17 cellular contexts compared by ENCODE assay signal in the genomic region with DNA sequence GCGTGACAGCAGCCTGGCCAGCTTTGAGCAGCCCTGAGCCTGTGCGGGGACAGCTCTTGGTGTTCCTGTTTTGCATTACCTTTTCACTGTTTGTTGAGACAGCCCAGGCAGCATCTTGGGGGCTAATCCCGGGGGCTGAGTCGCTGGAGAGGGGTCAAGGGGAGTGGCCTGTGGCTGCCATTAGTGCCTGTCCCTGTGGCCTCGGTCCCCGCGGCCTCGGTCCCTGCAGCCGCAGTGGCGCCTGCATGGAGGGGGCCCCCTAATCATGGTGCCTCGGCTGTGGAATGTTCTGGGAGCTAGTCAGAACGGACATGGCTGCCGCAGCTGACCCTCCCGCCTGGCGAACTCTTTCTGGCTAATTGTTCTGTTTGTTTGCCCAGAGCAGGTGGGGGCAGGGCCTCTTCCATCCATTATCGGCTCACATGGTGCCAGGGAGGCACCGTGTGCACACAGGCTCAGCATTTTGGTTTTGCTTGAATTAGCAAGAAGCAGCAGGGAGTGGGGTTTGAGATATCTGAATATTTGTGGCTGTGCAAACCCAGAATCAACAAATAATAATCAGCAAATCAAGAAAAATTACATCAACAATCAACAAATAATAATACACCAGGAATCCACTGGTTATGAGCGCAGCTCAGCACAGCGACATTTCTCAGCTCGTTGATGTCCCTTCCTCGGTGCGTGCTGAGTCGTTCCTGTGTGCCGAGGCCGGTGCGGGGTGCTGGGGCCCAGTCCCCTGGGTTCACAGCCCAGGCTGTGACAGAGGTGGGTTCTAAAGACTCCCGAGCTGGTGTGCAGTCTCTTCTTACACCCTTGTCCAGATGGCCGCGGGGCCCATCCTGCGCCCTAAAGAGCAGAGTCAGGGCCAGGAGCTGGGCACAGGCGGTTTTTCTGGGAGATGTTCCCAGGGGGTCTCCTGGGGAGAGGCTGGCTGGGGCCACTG. TPM values are rescaled to one million over a fixed set of nuclear protein-coding genes. Genes with fewer than 3 reads are reported as not detected.
DNase-seq lines count a peak whose midpoint lies in the region; ATAC-seq, FAIRE-seq and TF ChIP-seq lines count a peak whose summit lies in the region.
"Had no signal": no experiment of that assay in that cellular context is flagged by ENCODE, and none has a peak within 500 bp of the region (broad histone marks: within the 10 kb centered on the region; RNA-seq: fewer than 3 reads in every experiment).

No MANE protein-coding gene starts in this region.

- no peaks in the 10 kb centered on the region for H3K79me2 ChIP-seq in H1 (ENCODE audit: control insufficient read depth in 1 of 2, insufficient read depth in 2 of 2, low read length in 2 of 2)

- H2AFZ ChIP-seq in H1 (ENCODE audit: low read length): no peak overlapping the region

- peak; percentile 76 for DNase-seq in COLO668 (lab: John Stamatoyannopoulos, UW; ENCODE audit: unreplicated experiment)
- DNase-seq in NCI-H1092 (lab: John Stamatoyannopoulos, UW): peak; percentile 76
- DNase-seq in NCI-H524 (lab: John Stamatoyannopoulos, UW): peak; percentile 52 to 89
- no peak for DNase-seq in H1 (ENCODE audit: low read depth in 1 of 2, low spot score in 2 of 2)
- no peak for DNase-seq in spleen
- no peak for DNase-seq in putamen (ENCODE audit: low spot score)
- no peak for DNase-seq in GDM1 (lab: John Stamatoyannopoulos, UW)
- DNase-seq in activated T-cell treated with anti-CD3 and anti-CD28 coated beads, Interleukin-2, amount 50 U/mL, for 4 hours: no peak
- DNase-seq: activated CD4-positive, alpha-beta T cell treated with anti-CD3 and anti-CD28 coated beads, Interleukin-2, amount 50 U/mL, for 4 hours; activated T-cell treated with anti-CD3 and anti-CD28 coated beads, Interleukin-2, amount 50 U/mL, for 72 hours; cerebellar nuclear complex; mammary epithelial cell; SK-N-SH; stimulated activated CD4-positive, alpha-beta T cell treated with anti-CD3 and anti-CD28 coated beads, Interleukin-4, amount 100 ng/mL, for 24 hours; thyroid gland had no signal

- H3K4me1 ChIP-seq in H1 (replicated peaks in 1 of 4; ENCODE audit: control insufficient read depth in 3 of 4, insufficient read depth in 4 of 4, low read length in 3 of 4) (peaks cover 0 to 9% (median 2%) of the 10 kb centered on the region in 4 experiments; a peak in 5 of 7 replicates), spleen (peaks cover 0 to 12% (median 2%) of the 10 kb centered on the region in 6 donors)
- H3K4me1 ChIP-seq: thyroid gland had no signal

- H2BK12ac ChIP-seq in H1 (ENCODE audit: low read depth, low read length): peak overlapping the region; percentile 50; the same call in 1 of the 2 replicates

- H2BK15ac ChIP-seq in H1 (ENCODE audit: low read length): no peak overlapping the region

- H3K56ac ChIP-seq in H1 (replicated peaks; ENCODE audit: insufficient read length, low read depth, low read length): no peak overlapping the region

- H2BK120ac ChIP-seq in H1 (replicated peaks; ENCODE audit: low read depth, low read length): no peak overlapping the region

- no peaks in the 10 kb centered on the region for H3K9me3 ChIP-seq in H1 (ENCODE audit: insufficient read depth in 2 of 2, low read depth in 1 of 2, low read length in 1 of 2)
- H3K9me3 ChIP-seq in spleen: no peaks in the 10 kb centered on the region
- H3K9me3 ChIP-seq: SK-N-SH, thyroid gland had no signal

- H3K4ac ChIP-seq in H1 (replicated peaks; ENCODE audit: insufficient read length, low read depth, low read length): no peak overlapping the region

- no peak overlapping the region for H3K4me3 ChIP-seq in H1 (ENCODE audit: extremely low read depth in 1 of 4, insufficient read depth in 2 of 4, low read depth in 3 of 4, low read length in 4 of 4)
- H3K4me3 ChIP-seq in spleen: no peak overlapping the region
- H3K4me3 ChIP-seq: thyroid gland had no signal

- peak overlapping the region; percentile 24; the same call in 1 of the 2 replicates for H2BK5ac ChIP-seq in H1 (ENCODE audit: low read depth, low read length)

- 0 out of 2 replicates have a peak overlapping the region, but pooled peaks have one; percentile 9 for H2BK20ac ChIP-seq in H1 (ENCODE audit: low read length)

- H2AK5ac ChIP-seq in H1 (ENCODE audit: low read depth, low read length): no peak overlapping the region

- H3K36me3 ChIP-seq in H1 (ENCODE audit: control insufficient read depth in 2 of 4, insufficient read depth in 4 of 4, low read length in 3 of 4) (no peaks in the 10 kb centered on the region), spleen (peaks cover 0 to 43% (median 0%) of the 10 kb centered on the region in 6 donors)
- H3K36me3 ChIP-seq: thyroid gland had no signal

- H3K4me2 ChIP-seq in H1 (ENCODE audit: insufficient read depth in 1 of 2, low read depth in 2 of 2, low read length in 2 of 2): no peak overlapping the region
- H3K4me2 ChIP-seq: SK-N-SH had no signal

- no peak for FAIRE-seq in H1 (lab: Jason Lieb, UNC)
- FAIRE-seq: frontal cortex had no signal

- TF ChIP-seq POLR2A in H1 (IDR thresholded peaks at IDR 0.05; ENCODE audit: control extremely low read depth in 1 of 2, low read depth in 2 of 2, low read length in 2 of 2) (no peak), spleen (IDR thresholded peaks at IDR 0.05) (no peak)

- no peak overlapping the region for H3K23ac ChIP-seq in H1 (ENCODE audit: insufficient read length)

- CTCF ChIA-PET in H1 (lab: Charles Lee; ENCODE audit: partially characterized antibody): interaction anchor here (1.0 to 2.5 kb wide), 11 partner anchors 10 to 155 kb away, joined by 3 to 15 read pairs (median 4); no protein-coding TSS in a partner anchor

- H3K4me3 Mint-ChIP-seq in activated T-cell treated with anti-CD3 and anti-CD28 coated beads, Interleukin-2, amount 50 U/mL, for 4 hours: no peak overlapping the region
- H3K4me3 Mint-ChIP-seq: activated T-cell treated with anti-CD3 and anti-CD28 coated beads, Interleukin-2, amount 50 U/mL, for 72 hours had no signal

- WGBS in H1 (ENCODE audit: extremely low coverage in 1 of 2, insufficient coverage in 1 of 2, insufficient read length in 1 of 2, insufficient replicate concordance in 2 of 2, low coverage in 1 of 2, low lambda C conversion rate in 2 of 2, missing lambda C conversion rate in 1 of 2), 2 experiments: 93% methylated on average over 31 of the region's 31 CpGs; no CpG with 5 or more reads in 1 of the 2 experiments
- 93 to 98% (median 94%) methylated on average over 16 to 31 of the region's 31 CpGs for WGBS in spleen, 5 donors

- POLR2A ChIA-PET in H1 (lab: Charles Lee; ENCODE audit: partially characterized antibody): interaction anchor here (1.2 to 2.3 kb wide), 3 partner anchors 10 to 195 kb away, joined by 3 to 5 read pairs (median 3); no protein-coding TSS in a partner anchor

- H4K91ac ChIP-seq in H1 (replicated peaks; ENCODE audit: insufficient read length, low read length): peak overlapping the region; percentile 73

- H3K79me1 ChIP-seq in H1 (ENCODE audit: low read depth, low read length): no peaks in the 10 kb centered on the region

- no peak overlapping the region for H3K9ac ChIP-seq in H1 (replicated peaks in 1 of 4; ENCODE audit: extremely low read depth in 1 of 4, low read depth in 3 of 4, low read length in 3 of 4)
- H3K9ac ChIP-seq: SK-N-SH had no signal

- TF ChIP-seq CTCF in H1 (IDR thresholded peaks at IDR 0.05; ENCODE audit: control extremely low read depth in 1 of 3, insufficient read depth in 1 of 3, low read depth in 1 of 3, low read length in 3 of 3) (no peak), spleen (IDR thresholded peaks at IDR 0.05 in 8 of 11, conservative IDR thresholded peaks at IDR 0.05 in 3 of 11) (no peak)

- H3K27ac ChIP-seq in H1 (ENCODE audit: low read depth, low read length) (no peak overlapping the region), spleen (no peak overlapping the region)
- H3K27ac ChIP-seq: thyroid gland had no signal

- H3K36me3 Mint-ChIP-seq in activated T-cell treated with anti-CD3 and anti-CD28 coated beads, Interleukin-2, amount 50 U/mL, for 4 hours (ENCODE audit: insufficient read depth): peaks cover 2% of the 10 kb centered on the region

- intact Hi-C loops in spleen (cut with DNase I; ENCODE audit: low total_unique reads): no loop called here

- peak overlapping the region; percentile 84 for H4K8ac ChIP-seq in H1 (ENCODE audit: extremely low read depth, insufficient read depth, low read length)

- H4K20me1 ChIP-seq in H1 (replicated peaks in 1 of 2; ENCODE audit: control insufficient read depth in 1 of 2, insufficient read depth in 2 of 2, low read length in 2 of 2): peaks cover 0 to 2% of the 10 kb centered on the region in 2 experiments

- no peak overlapping the region for H4K5ac ChIP-seq in H1 (ENCODE audit: insufficient read length, low read depth, low read length)

- no peaks in the 10 kb centered on the region for H3K9me3 Mint-ChIP-seq in activated T-cell treated with anti-CD3 and anti-CD28 coated beads, Interleukin-2, amount 50 U/mL, for 4 hours
- H3K9me3 Mint-ChIP-seq: activated T-cell treated with anti-CD3 and anti-CD28 coated beads, Interleukin-2, amount 50 U/mL, for 72 hours had no signal

- peak overlapping the region; percentile 62 for H3K18ac ChIP-seq in H1 (ENCODE audit: extremely low read depth, low read length)

- ATAC-seq in activated T-cell treated with anti-CD3 and anti-CD28 coated beads, Interleukin-2, amount 50 U/mL, for 4 hours: no peak
- ATAC-seq: activated T-cell treated with anti-CD3 and anti-CD28 coated beads, Interleukin-2, amount 50 U/mL, for 72 hours; sciatic nerve had no signal

- peaks cover 2% of the 10 kb centered on the region for H3K4me1 Mint-ChIP-seq in activated T-cell treated with anti-CD3 and anti-CD28 coated beads, Interleukin-2, amount 50 U/mL, for 4 hours (ENCODE audit: low read depth)

- no peaks in the 10 kb centered on the region for H3K27me3 ChIP-seq in H1 (replicated peaks in 1 of 4; ENCODE audit: control insufficient read depth in 3 of 4, extremely low read depth in 1 of 4, insufficient read depth in 3 of 4, low read length in 3 of 4)
- H3K27me3 ChIP-seq in spleen (replicated peaks in 1 of 7): no peaks in the 10 kb centered on the region
- H3K27me3 ChIP-seq: thyroid gland had no signal

- no peak for TF ChIP-seq EP300 in H1 (IDR thresholded peaks at IDR 0.05; ENCODE audit: borderline replicate concordance in 1 of 2, low read depth in 2 of 2, low read length in 2 of 2)

- no peaks in the 10 kb centered on the region for H3K27me3 Mint-ChIP-seq in activated T-cell treated with anti-CD3 and anti-CD28 coated beads, Interleukin-2, amount 50 U/mL, for 4 hours (ENCODE audit: low read depth)

- no peak for TF ChIP-seq RAD21 in H1 (IDR thresholded peaks at IDR 0.05 in 1 of 2, conservative IDR thresholded peaks at IDR 0.05 in 1 of 2; ENCODE audit: low read depth in 2 of 2, low read length in 2 of 2)

- H3K14ac ChIP-seq in H1 (ENCODE audit: insufficient read length): no peak overlapping the region

- H3K23me2 ChIP-seq in H1 (ENCODE audit: low read depth, low read length): no peaks in the 10 kb centered on the region

RNA-seq across cellular contexts. Expression of gene TRAF3, which starts 27.1 kb away (rescaled TPM):
- 10.0 and 12.1 TPM in 2 replicates for total RNA-seq in H1 (2021; fragmentation: NEBNext Ultra II Directional; extraction: Animal tissue kit (Norgen Biotek cat#: 25700))
- 5.8 and 6.5 TPM in 2 replicates for polyA plus RNA-seq in H1 (2011; rRNA removed)
- 6.7 TPM for polyA plus RNA-seq in H1 (2011; cell fraction: cytosol; rRNA removed)
- polyA plus RNA-seq in H1 (2011; cell fraction: nucleus; rRNA removed): 11.0 TPM
- 6.8 to 8.1 TPM (median 7.6 TPM) in 4 replicates for polyA plus RNA-seq in H1 (2012, experiment 1 of 2)
- polyA plus RNA-seq in H1 (2012, experiment 2 of 2): 3.8 TPM
- 4.9 TPM for polyA plus RNA-seq in H1 (2013, experiment 1 of 2)
- 5.2 TPM for polyA plus RNA-seq in H1 (2013, experiment 2 of 2)
- 14.0 and 19.4 TPM in 2 replicates for polyA minus RNA-seq in H1 (2011; rRNA and poly(A)+ RNA removed)
- 4.9 TPM for polyA minus RNA-seq in H1 (2011; cell fraction: cytosol; rRNA and poly(A)+ RNA removed)
- polyA minus RNA-seq in H1 (2011; cell fraction: nucleus; rRNA and poly(A)+ RNA removed): 10.2 TPM
- 10 to 100 TPM; 32.8 to 61.5 (median 43.5) TPM for total RNA-seq in spleen
- 10 to 100 TPM; 11.1 to 14.5 (median 12.0) TPM for polyA plus RNA-seq in spleen
- 10 to 100 TPM; 76.0 to 91.0 (median 78.1) TPM for total RNA-seq in activated T-cell treated with anti-CD3 and anti-CD28 coated beads, Interleukin-2, amount 50 U/mL, for 4 hours

Comparison
In these comparisons a context has a peak if more than half of its experiments do, and no peak if none do; other contexts are left out.
1. DNase-seq: peak in COLO668 (single experiment), NCI-H1092 (single experiment) and NCI-H524 (2 of 2); none in H1 (0 of 2), spleen (single experiment), putamen (single experiment), GDM1 (single experiment) and activated T-cell treated with anti-CD3 and anti-CD28 coated beads, Interleukin-2, amount 50 U/mL, for 4 hours (single experiment).